9 cellular contexts compared by ENCODE assay signal in genomic region chr2:102618452-102619413, GRCh38. TPM values are rescaled to one million over a fixed set of nuclear protein-coding genes. Genes with fewer than 3 reads are reported as not detected.
DNase-seq lines count a peak whose midpoint lies in the region; ATAC-seq and TF ChIP-seq lines count a peak whose summit lies in the region.
"Had no signal": no experiment of that assay in that cellular context is flagged by ENCODE, and none has a peak within 500 bp of the region (broad histone marks: within the 10 kb centered on the region; RNA-seq: fewer than 3 reads in every experiment).

No MANE protein-coding gene starts in this region.

- no peaks in the 10 kb centered on the region for H3K36me3 Mint-ChIP-seq in osteocyte (ENCODE audit: unreplicated experiment)

- H3K27ac Mint-ChIP-seq in osteocyte (ENCODE audit: unreplicated experiment) = no peak overlapping the region
- H3K27ac Mint-ChIP-seq: activated B cell treated with CpG ODN at 0.5 μM for 24 hours had no signal

- no peak for TF ChIP-seq CTCF in fibroblast of villous mesenchyme (IDR thresholded peaks at IDR 0.05; ENCODE audit: insufficient read depth, low read depth, low read length)
- TF ChIP-seq CTCF in osteocyte (IDR thresholded peaks at IDR 0.05) = no peak

- peak overlapping the region; percentile 56 for H3K4me3 Mint-ChIP-seq in osteocyte (ENCODE audit: unreplicated experiment)
- H3K4me3 Mint-ChIP-seq: activated B cell treated with CpG ODN at 0.5 μM for 24 hours had no signal

- ATAC-seq in GM18907 (IDR thresholded peaks at IDR 0.05; ENCODE audit: unreplicated experiment) = no peak

- peak in 2 of 3 experiments; percentile 57 to 63 for DNase-seq in NCI-H1417 (lab: John Stamatoyannopoulos, UW)
- DNase-seq in NCI-H1417 treated with DMSO at 0.1 percent for 48 hours (lab: John Stamatoyannopoulos, UW) = no peak
- DNase-seq in activated CD4-positive, alpha-beta T cell treated with anti-CD3 and anti-CD28 coated beads, Interleukin-2, amount 50 U/mL, for 48 hours = peak; percentile 46 to 55
- peak; percentile 3 for DNase-seq in fibroblast of villous mesenchyme (ENCODE audit: low read depth)
- no peak for DNase-seq in osteocyte (ENCODE audit: extremely low spot score, unreplicated experiment)
- no peak for DNase-seq in ecto neural progenitor cell (ENCODE audit: low spot score)
- DNase-seq in NCI-H2196 treated with DMSO at 0.1 percent for 48 hours (lab: John Stamatoyannopoulos, UW; ENCODE audit: unreplicated experiment) = no peak
- DNase-seq: activated B cell treated with CpG ODN at 0.5 μM for 24 hours had no signal

- peaks cover 8% of the 10 kb centered on the region for H3K4me1 Mint-ChIP-seq in osteocyte (ENCODE audit: unreplicated experiment)

- no peaks in the 10 kb centered on the region for H3K9me3 Mint-ChIP-seq in osteocyte (ENCODE audit: unreplicated experiment)
- H3K9me3 Mint-ChIP-seq: activated B cell treated with CpG ODN at 0.5 μM for 24 hours had no signal

- H3K4me3 ChIP-seq in fibroblast of villous mesenchyme (ENCODE audit: low read depth, low read length) = peak overlapping the region; percentile 24

- H3K27me3 Mint-ChIP-seq in osteocyte (ENCODE audit: unreplicated experiment) = peaks cover 72% of the 10 kb centered on the region

RNA-seq across cellular contexts. Expression of gene SLC9A2, which starts 0.6 kb away (rescaled TPM):
- not detected in 2 replicates for total RNA-seq in fibroblast of villous mesenchyme
- total RNA-seq in osteocyte = not detected in 2 replicates
- total RNA-seq: activated B cell treated with CpG ODN at 0.5 μM for 24 hours had no signal

Comparison
In these comparisons a context has a peak if more than half of its experiments do, and no peak if none do; other contexts are left out.
1. DNase-seq: peak in NCI-H1417 (2 of 3), activated CD4-positive, alpha-beta T cell treated with anti-CD3 and anti-CD28 coated beads, Interleukin-2, amount 50 U/mL, for 48 hours (2 of 2) and fibroblast of villous mesenchyme (single experiment); none in NCI-H1417 treated with DMSO at 0.1 percent for 48 hours (single experiment), osteocyte (single experiment), ecto neural progenitor cell (single experiment) and NCI-H2196 treated with DMSO at 0.1 percent for 48 hours (single experiment).